Comparison of ENCODE assay signal across 9 cellular contexts in genomic region chr19:15293751-15294505, GRCh38. TPM values are rescaled to one million over a fixed set of nuclear protein-coding genes. Genes with fewer than 3 reads are reported as not detected.
DNase-seq lines count a peak whose midpoint lies in the region; ATAC-seq and TF ChIP-seq lines count a peak whose summit lies in the region.
"Had no signal": no experiment of that assay in that cellular context is flagged by ENCODE, and none has a peak within 500 bp of the region (broad histone marks: within the 10 kb centered on the region; RNA-seq: fewer than 3 reads in every experiment).

No MANE protein-coding gene starts in this region.

- POLR2A ChIA-PET in activated CD4-positive, alpha-beta T cell treated with anti-CD3 and anti-CD28 coated beads for 36 hours (lab: Charles Lee): interaction anchor here (0.9 to 1.0 kb wide), 2 partner anchors 11 to 15 kb away, joined by 3 to 4 read pairs; no protein-coding TSS in a partner anchor
- POLR2A ChIA-PET in activated CD4-positive, alpha-beta memory T cell treated with anti-CD3 and anti-CD28 coated beads for 36 hours (lab: Charles Lee): interaction anchor here (0.9 to 4.7 kb wide), 3 partner anchors 10 to 84 kb away, joined by 3 to 36 read pairs (median 3); no protein-coding TSS in a partner anchor

- H3K4me3 ChIP-seq in fibroblast of the aortic adventitia (ENCODE audit: low read depth, low read length): no peak overlapping the region

- H3K9me3 Mint-ChIP-seq in activated CD4-positive, alpha-beta T cell treated with anti-CD3 and anti-CD28 coated beads for 36 hours (ENCODE audit: low read depth): no peaks in the 10 kb centered on the region
- H3K9me3 Mint-ChIP-seq in activated CD4-positive, alpha-beta memory T cell treated with anti-CD3 and anti-CD28 coated beads for 36 hours: no peaks in the 10 kb centered on the region
- H3K9me3 Mint-ChIP-seq in stimulated activated effector memory CD8-positive, alpha-beta T cell treated with anti-CD3 and anti-CD28 coated beads, Interleukin-12 subunit alpha, Interleukin-12 subunit beta, amount 100 ng/mL, for 72 hours: no peaks in the 10 kb centered on the region

- intact Hi-C loops in activated CD4-positive, alpha-beta T cell treated with anti-CD3 and anti-CD28 coated beads for 36 hours (cut with DNase I, micrococcal nuclease): loop anchor here in 1 of 2 experiments (5.0 kb wide), 1 partner anchor 927 kb away; no protein-coding TSS in a partner anchor
- intact Hi-C loops in activated CD4-positive, alpha-beta memory T cell treated with anti-CD3 and anti-CD28 coated beads for 36 hours (cut with micrococcal nuclease): loop anchor here (1.0 kb wide), 1 partner anchor 7 kb away; no protein-coding TSS in a partner anchor

- peaks cover 99% of the 10 kb centered on the region for H3K4me1 Mint-ChIP-seq in activated CD4-positive, alpha-beta T cell treated with anti-CD3 and anti-CD28 coated beads for 36 hours
- H3K4me1 Mint-ChIP-seq in activated CD4-positive, alpha-beta memory T cell treated with anti-CD3 and anti-CD28 coated beads for 36 hours (ENCODE audit: low read depth): peaks cover 95% of the 10 kb centered on the region
- H3K4me1 Mint-ChIP-seq in stimulated activated effector memory CD8-positive, alpha-beta T cell treated with anti-CD3 and anti-CD28 coated beads, Interleukin-12 subunit alpha, Interleukin-12 subunit beta, amount 100 ng/mL, for 72 hours: peaks cover 97% of the 10 kb centered on the region

- peak overlapping the region; percentile 39 for H3K4me3 Mint-ChIP-seq in activated CD4-positive, alpha-beta T cell treated with anti-CD3 and anti-CD28 coated beads for 36 hours
- no peak overlapping the region for H3K4me3 Mint-ChIP-seq in activated CD4-positive, alpha-beta memory T cell treated with anti-CD3 and anti-CD28 coated beads for 36 hours
- H3K4me3 Mint-ChIP-seq in stimulated activated effector memory CD8-positive, alpha-beta T cell treated with anti-CD3 and anti-CD28 coated beads, Interleukin-12 subunit alpha, Interleukin-12 subunit beta, amount 100 ng/mL, for 72 hours: peak overlapping the region; percentile 34

- CTCF ChIA-PET in activated CD4-positive, alpha-beta T cell treated with anti-CD3 and anti-CD28 coated beads for 36 hours (lab: Charles Lee): interaction anchor here (0.7 to 1.3 kb wide), 6 partner anchors 11 to 1178 kb away, joined by 3 to 5 read pairs (median 4); no protein-coding TSS in a partner anchor
- CTCF ChIA-PET in activated CD4-positive, alpha-beta memory T cell treated with anti-CD3 and anti-CD28 coated beads for 36 hours (lab: Charles Lee): interaction anchor here (0.7 to 1.7 kb wide), 2 partner anchors 10 to 39 kb away, joined by 3 to 5 read pairs; partner anchors contain the start of gene BRD4

- H3K27ac Mint-ChIP-seq in activated CD4-positive, alpha-beta T cell treated with anti-CD3 and anti-CD28 coated beads for 36 hours: peak overlapping the region; percentile 92
- peak overlapping the region; percentile 81 for H3K27ac Mint-ChIP-seq in activated CD4-positive, alpha-beta memory T cell treated with anti-CD3 and anti-CD28 coated beads for 36 hours
- no peak overlapping the region for H3K27ac Mint-ChIP-seq in stimulated activated effector memory CD8-positive, alpha-beta T cell treated with anti-CD3 and anti-CD28 coated beads, Interleukin-12 subunit alpha, Interleukin-12 subunit beta, amount 100 ng/mL, for 72 hours

- no peaks in the 10 kb centered on the region for H3K27me3 Mint-ChIP-seq in activated CD4-positive, alpha-beta T cell treated with anti-CD3 and anti-CD28 coated beads for 36 hours
- H3K27me3 Mint-ChIP-seq in activated CD4-positive, alpha-beta memory T cell treated with anti-CD3 and anti-CD28 coated beads for 36 hours: no peaks in the 10 kb centered on the region

- DNase-seq in activated CD4-positive, alpha-beta T cell treated with anti-CD3 and anti-CD28 coated beads for 36 hours: no peak
- DNase-seq in activated CD4-positive, alpha-beta T cell treated with anti-CD3 and anti-CD28 coated beads for 1 hour: no peak
- no peak for DNase-seq in activated CD4-positive, alpha-beta memory T cell treated with anti-CD3 and anti-CD28 coated beads for 36 hours
- DNase-seq in fibroblast of the aortic adventitia (ENCODE audit: low read depth): peak; percentile 67
- DNase-seq in stimulated activated effector memory CD8-positive, alpha-beta T cell treated with anti-CD3 and anti-CD28 coated beads, Interleukin-12 subunit alpha, Interleukin-12 subunit beta, amount 100 ng/mL, for 72 hours (ENCODE audit: low spot score in 2 of 2): no peak
- no peak for DNase-seq in DMS153 (lab: John Stamatoyannopoulos, UW)
- DNase-seq in hippocampal formation (lab: John Stamatoyannopoulos, UW): no peak
- DNase-seq: NCI-H748 treated with DMSO at 0.1 percent for 48 hours had no signal

- no peak for ATAC-seq in activated CD4-positive, alpha-beta T cell treated with anti-CD3 and anti-CD28 coated beads for 36 hours
- no peak for ATAC-seq in stimulated activated effector memory CD8-positive, alpha-beta T cell treated with anti-CD3 and anti-CD28 coated beads, Interleukin-12 subunit alpha, Interleukin-12 subunit beta, amount 100 ng/mL, for 72 hours
- no peak for ATAC-seq in GM21786 (IDR thresholded peaks at IDR 0.05; ENCODE audit: unreplicated experiment)

- H3K36me3 Mint-ChIP-seq in activated CD4-positive, alpha-beta T cell treated with anti-CD3 and anti-CD28 coated beads for 36 hours (ENCODE audit: low read depth): peaks cover 41% of the 10 kb centered on the region
- peaks cover 5% of the 10 kb centered on the region for H3K36me3 Mint-ChIP-seq in activated CD4-positive, alpha-beta memory T cell treated with anti-CD3 and anti-CD28 coated beads for 36 hours
- peaks cover 26% of the 10 kb centered on the region for H3K36me3 Mint-ChIP-seq in stimulated activated effector memory CD8-positive, alpha-beta T cell treated with anti-CD3 and anti-CD28 coated beads, Interleukin-12 subunit alpha, Interleukin-12 subunit beta, amount 100 ng/mL, for 72 hours

- no peak for TF ChIP-seq CTCF in fibroblast of the aortic adventitia (IDR thresholded peaks at IDR 0.05; ENCODE audit: insufficient read depth, low read length)

RNA-seq across cellular contexts. Expression of gene BRD4, which starts 38.4 kb away (rescaled TPM):
- total RNA-seq in activated CD4-positive, alpha-beta T cell treated with anti-CD3 and anti-CD28 coated beads for 36 hours: 100 to 1,000 TPM; 106 to 126 TPM
- total RNA-seq in activated CD4-positive, alpha-beta memory T cell treated with anti-CD3 and anti-CD28 coated beads for 36 hours: 100 to 1,000 TPM in 1 of 2 experiments, 10 to 100 TPM in 1; 94.5 to 103 TPM
- total RNA-seq in fibroblast of the aortic adventitia (ENCODE audit: low replicate concordance): 15.5 and 25.3 TPM in 2 replicates
